Comparison of ENCODE assay signal across 1 cellular context in the genomic region with DNA sequence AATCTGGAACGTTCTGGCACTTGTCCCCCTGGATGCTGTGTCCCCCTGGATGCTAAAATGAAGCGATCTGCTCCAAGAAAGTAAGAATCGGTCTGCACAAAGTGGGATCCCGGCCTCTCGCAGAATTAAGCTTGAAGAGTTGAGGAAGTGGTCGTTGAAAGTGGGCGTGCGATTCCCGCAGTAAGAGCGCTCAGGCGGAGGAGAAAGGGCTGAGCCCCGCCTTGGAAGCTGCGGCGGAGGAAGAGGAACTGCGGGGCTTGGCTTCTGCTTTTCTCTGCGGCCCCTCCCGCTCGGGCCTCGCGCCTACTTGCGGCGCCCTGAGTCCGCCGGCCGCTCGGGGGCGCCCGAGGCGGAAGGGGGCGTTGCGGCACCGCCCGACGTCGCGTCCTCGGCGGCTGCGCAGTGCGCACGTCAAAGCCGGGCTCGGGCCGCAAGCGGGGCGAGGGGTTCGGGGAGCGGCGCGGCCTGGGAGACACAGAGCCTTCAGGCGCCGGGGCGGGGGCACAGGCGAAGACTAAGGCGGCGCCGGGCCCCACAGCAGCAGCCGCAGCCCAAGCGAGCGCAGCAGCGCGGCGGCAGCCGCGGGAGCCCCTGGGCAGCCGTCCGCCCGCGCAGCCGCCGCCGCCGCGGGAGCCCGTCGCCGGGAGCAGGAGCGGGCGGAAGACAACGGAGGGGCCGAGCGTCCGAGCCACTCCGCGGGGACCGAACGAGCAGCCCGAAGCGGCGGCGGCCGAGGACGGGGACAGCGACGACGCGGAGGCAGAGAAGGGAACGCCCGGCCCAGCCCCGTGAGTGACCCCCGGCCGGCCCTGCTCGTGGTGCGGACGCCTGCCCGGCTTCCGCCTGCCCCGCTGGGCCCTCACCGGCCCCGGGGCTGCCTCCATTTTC.
A peak's percentile ranks its signal among the peaks of the same experiment; 100 is the strongest.
TF ChIP-seq lines count a peak whose summit lies in the region.

A gene (plus strand): TSS at position 400 of the 888 bp plus-strand sequence. CDS start 47,160 bp downstream, outside the sequence.

TF ChIP-seq in K562, 482 proteins besides CTCF, POLR2A, EP300 and RAD21 (continued from another document):
- TF ChIP-seq MEIS2 (IDR thresholded peaks at IDR 0.05; ENCODE audit: partially characterized antibody) (peak; percentile 56), ZBED1 (IDR thresholded peaks at IDR 0.05) (0 out of 2 replicates have a peak, but pooled peaks have one; percentile 23), MCM3 (IDR thresholded peaks at IDR 0.05) (no peak), SMAD4 (CRISPR knock-in tag; conservative IDR thresholded peaks at IDR 0.05) (peak; percentile 52; the same call in 1 of the 2 replicates), MAFK (IDR thresholded peaks at IDR 0.05; ENCODE audit: low read length) (no peak), POLR2H (tag; IDR thresholded peaks at IDR 0.05; ENCODE audit: low read depth) (peak; percentile 48), ELF2 (CRISPR knock-in tag; IDR thresholded peaks at IDR 0.05) (peak; percentile 29; the same call in 1 of the 2 replicates), JUND (IDR thresholded peaks at IDR 0.05; ENCODE audit: borderline replicate concordance, low read depth, low read length) (no peak), JUND (tag; IDR thresholded peaks at IDR 0.05; ENCODE audit: borderline replicate concordance, low read depth, low read length) (peak; percentile 52; the same call in 1 of the 3 replicates)
- TF ChIP-seq, protein P1, sequence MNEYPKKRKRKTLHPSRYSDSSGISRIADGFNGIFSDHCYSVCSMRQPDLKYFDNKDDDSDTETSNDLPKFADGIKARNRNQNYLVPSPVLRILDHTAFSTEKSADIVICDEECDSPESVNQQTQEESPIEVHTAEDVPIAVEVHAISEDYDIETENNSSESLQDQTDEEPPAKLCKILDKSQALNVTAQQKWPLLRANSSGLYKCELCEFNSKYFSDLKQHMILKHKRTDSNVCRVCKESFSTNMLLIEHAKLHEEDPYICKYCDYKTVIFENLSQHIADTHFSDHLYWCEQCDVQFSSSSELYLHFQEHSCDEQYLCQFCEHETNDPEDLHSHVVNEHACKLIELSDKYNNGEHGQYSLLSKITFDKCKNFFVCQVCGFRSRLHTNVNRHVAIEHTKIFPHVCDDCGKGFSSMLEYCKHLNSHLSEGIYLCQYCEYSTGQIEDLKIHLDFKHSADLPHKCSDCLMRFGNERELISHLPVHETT (CRISPR knock-in tag; conservative IDR thresholded peaks at IDR 0.05 in 1 of 2, IDR thresholded peaks at IDR 0.05 in 1 of 2): no peak
- TF ChIP-seq, protein P2, sequence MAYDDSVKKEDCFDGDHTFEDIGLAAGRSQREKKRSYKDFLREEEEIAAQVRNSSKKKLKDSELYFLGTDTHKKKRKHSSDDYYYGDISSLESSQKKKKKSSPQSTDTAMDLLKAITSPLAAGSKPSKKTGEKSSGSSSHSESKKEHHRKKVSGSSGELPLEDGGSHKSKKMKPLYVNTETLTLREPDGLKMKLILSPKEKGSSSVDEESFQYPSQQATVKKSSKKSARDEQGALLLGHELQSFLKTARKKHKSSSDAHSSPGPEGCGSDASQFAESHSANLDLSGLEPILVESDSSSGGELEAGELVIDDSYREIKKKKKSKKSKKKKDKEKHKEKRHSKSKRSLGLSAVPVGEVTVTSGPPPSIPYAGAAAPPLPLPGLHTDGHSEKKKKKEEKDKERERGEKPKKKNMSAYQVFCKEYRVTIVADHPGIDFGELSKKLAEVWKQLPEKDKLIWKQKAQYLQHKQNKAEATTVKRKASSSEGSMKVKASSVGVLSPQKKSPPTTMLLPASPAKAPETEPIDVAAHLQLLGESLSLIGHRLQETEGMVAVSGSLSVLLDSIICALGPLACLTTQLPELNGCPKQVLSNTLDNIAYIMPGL (CRISPR knock-in tag; IDR thresholded peaks at IDR 0.05): peak; percentile 21; the same call in 1 of the 2 replicates
- TF ChIP-seq, protein P3, sequence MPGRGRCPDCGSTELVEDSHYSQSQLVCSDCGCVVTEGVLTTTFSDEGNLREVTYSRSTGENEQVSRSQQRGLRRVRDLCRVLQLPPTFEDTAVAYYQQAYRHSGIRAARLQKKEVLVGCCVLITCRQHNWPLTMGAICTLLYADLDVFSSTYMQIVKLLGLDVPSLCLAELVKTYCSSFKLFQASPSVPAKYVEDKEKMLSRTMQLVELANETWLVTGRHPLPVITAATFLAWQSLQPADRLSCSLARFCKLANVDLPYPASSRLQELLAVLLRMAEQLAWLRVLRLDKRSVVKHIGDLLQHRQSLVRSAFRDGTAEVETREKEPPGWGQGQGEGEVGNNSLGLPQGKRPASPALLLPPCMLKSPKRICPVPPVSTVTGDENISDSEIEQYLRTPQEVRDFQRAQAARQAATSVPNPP (IDR thresholded peaks at IDR 0.05; ENCODE audit: borderline replicate concordance, insufficient read depth, insufficient read length): no peak
- TF ChIP-seq, protein P4, sequence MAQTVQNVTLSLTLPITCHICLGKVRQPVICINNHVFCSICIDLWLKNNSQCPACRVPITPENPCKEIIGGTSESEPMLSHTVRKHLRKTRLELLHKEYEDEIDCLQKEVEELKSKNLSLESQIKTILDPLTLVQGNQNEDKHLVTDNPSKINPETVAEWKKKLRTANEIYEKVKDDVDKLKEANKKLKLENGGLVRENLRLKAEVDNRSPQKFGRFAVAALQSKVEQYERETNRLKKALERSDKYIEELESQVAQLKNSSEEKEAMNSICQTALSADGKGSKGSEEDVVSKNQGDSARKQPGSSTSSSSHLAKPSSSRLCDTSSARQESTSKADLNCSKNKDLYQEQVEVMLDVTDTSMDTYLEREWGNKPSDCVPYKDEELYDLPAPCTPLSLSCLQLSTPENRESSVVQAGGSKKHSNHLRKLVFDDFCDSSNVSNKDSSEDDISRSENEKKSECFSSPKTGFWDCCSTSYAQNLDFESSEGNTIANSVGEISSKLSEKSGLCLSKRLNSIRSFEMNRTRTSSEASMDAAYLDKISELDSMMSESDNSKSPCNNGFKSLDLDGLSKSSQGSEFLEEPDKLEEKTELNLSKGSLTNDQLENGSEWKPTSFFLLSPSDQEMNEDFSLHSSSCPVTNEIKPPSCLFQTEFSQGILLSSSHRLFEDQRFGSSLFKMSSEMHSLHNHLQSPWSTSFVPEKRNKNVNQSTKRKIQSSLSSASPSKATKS (CRISPR knock-in tag; IDR thresholded peaks at IDR 0.05): no peak
